Comparison of ENCODE assay signal across 8 cellular contexts in genomic region chr13:91347996-91348905, GRCh38. TPM values are rescaled to one million over a fixed set of nuclear protein-coding genes. Genes with fewer than 3 reads are reported as not detected.
A peak's percentile ranks its signal among the peaks of the same experiment; 100 is the strongest.
DNase-seq lines count a peak whose midpoint lies in the region; ATAC-seq and TF ChIP-seq lines count a peak whose summit lies in the region.

No MANE protein-coding gene starts in this region.

- H3K9me3 Mint-ChIP-seq in neural progenitor cell, result no peaks in the 10 kb centered on the region

- peaks cover 36% of the 10 kb centered on the region for H3K27me3 ChIP-seq in neural progenitor cell

- H3K27me3 Mint-ChIP-seq in neural progenitor cell (ENCODE audit: insufficient read depth, low read depth), result peaks cover 7% of the 10 kb centered on the region

- peak overlapping the region; percentile 46 for H3K4me3 ChIP-seq in fibroblast of mammary gland (ENCODE audit: control insufficient read depth, low read depth, low read length)
- peak overlapping the region; percentile 68 for H3K4me3 ChIP-seq in neural progenitor cell

- H3K27ac ChIP-seq in neural progenitor cell, result peak overlapping the region; percentile 97
- H3K27ac ChIP-seq in substantia nigra (ENCODE audit: low read depth, low read length, poor library complexity, severe bottlenecking), result peak overlapping the region; percentile 80

- ATAC-seq in GM18505 (IDR thresholded peaks at IDR 0.05; ENCODE audit: unreplicated experiment) (peak; percentile 37), HG02571 (IDR thresholded peaks at IDR 0.05; ENCODE audit: unreplicated experiment) (peak; percentile 27)

- H3K79me2 ChIP-seq in neural progenitor cell (ENCODE audit: low read depth), result peaks cover 55% of the 10 kb centered on the region

- H3K27ac Mint-ChIP-seq in neural progenitor cell, result no peak overlapping the region

- H2AFZ ChIP-seq in neural progenitor cell (replicated peaks), result no peak overlapping the region

- peaks cover 39% of the 10 kb centered on the region for H3K4me1 ChIP-seq in neural progenitor cell

- peaks cover 52% of the 10 kb centered on the region for H3F3A ChIP-seq in neural progenitor cell (ENCODE audit: low read depth)

- peak overlapping the region; percentile 67 for H3K4me3 Mint-ChIP-seq in neural progenitor cell

- H3K36me3 ChIP-seq in neural progenitor cell, result peaks cover 31% of the 10 kb centered on the region

- DNase-seq in NCI-H226 (peak; percentile 41), fibroblast of mammary gland (ENCODE audit: low read depth) (no peak), neural progenitor cell (ENCODE audit: low spot score) (peak; percentile 63), substantia nigra (lab: John Stamatoyannopoulos, UW) (peak in 40 of 49 donors; percentile 2 to 84 (median 50)), NCI-H2196 treated with DMSO at 0.1 percent for 48 hours (lab: John Stamatoyannopoulos, UW; ENCODE audit: unreplicated experiment) (no peak)
- peak; percentile 19 to 68 for DNase-seq in activated T-helper 1 cell treated with anti-CD3 and anti-CD28 coated beads, Interleukin-2, amount 50 U/mL, for 16 hours (ENCODE audit: low read depth in 1 of 2, low spot score in 1 of 2)

- H4K20me1 ChIP-seq in neural progenitor cell (ENCODE audit: low read depth), result peaks cover 44% of the 10 kb centered on the region

- peaks cover 30% of the 10 kb centered on the region for H3K36me3 Mint-ChIP-seq in neural progenitor cell

- no peaks in the 10 kb centered on the region for H3K9me3 ChIP-seq in neural progenitor cell (ENCODE audit: low read depth)

- H3K4me1 Mint-ChIP-seq in neural progenitor cell, result peaks cover 40% of the 10 kb centered on the region

- TF ChIP-seq CTCF in fibroblast of mammary gland (conservative IDR thresholded peaks at IDR 0.05; ENCODE audit: control insufficient read depth, insufficient read depth, low read depth, low read length), result no peak
- TF ChIP-seq CTCF in neural progenitor cell (IDR thresholded peaks at IDR 0.05), result peak; percentile 24

- peak overlapping the region; percentile 80 for H3K4me2 ChIP-seq in neural progenitor cell

- TF ChIP-seq POLR2A in GM18505 (IDR thresholded peaks at IDR 0.05; ENCODE audit: borderline replicate concordance, extremely low read depth, insufficient read depth, insufficient read length), result peak; percentile 60

- peak overlapping the region; percentile 96 for H3K9ac ChIP-seq in neural progenitor cell

RNA-seq across cellular contexts. Expression of gene MIR17HG, which starts 0.8 kb away (rescaled TPM):
- total RNA-seq in neural progenitor cell (ENCODE audit: low replicate concordance), result 53.4 and 69.7 TPM in 2 replicates

RNA-seq across cellular contexts. Expression of gene GPC5, which starts 50.2 kb away (rescaled TPM):
- 0.07 and 0.77 TPM in 2 replicates for total RNA-seq in neural progenitor cell (ENCODE audit: low replicate concordance)

Comparison
In these comparisons a context has a peak if more than half of its experiments do, and no peak if none do; other contexts are left out.
1. DNase-seq: peak in NCI-H226 (single experiment), activated T-helper 1 cell treated with anti-CD3 and anti-CD28 coated beads, Interleukin-2, amount 50 U/mL, for 16 hours (2 of 2), neural progenitor cell (single experiment) and substantia nigra (40 of 49); none in fibroblast of mammary gland (single experiment) and NCI-H2196 treated with DMSO at 0.1 percent for 48 hours (single experiment).